In genomic region chr11:91011503-91011902, GRCh38 we compare ENCODE assay signal across 24 cellular contexts.
DNase-seq lines count a peak whose midpoint lies in the region; ATAC-seq, FAIRE-seq and TF ChIP-seq lines count a peak whose summit lies in the region.
"Had no signal": no experiment of that assay in that cellular context is flagged by ENCODE, and none has a peak within 500 bp of the region (broad histone marks: within the 10 kb centered on the region; RNA-seq: fewer than 3 reads in every experiment).

No MANE protein-coding gene starts in this region.

- H3K4me1 ChIP-seq in kidney (ENCODE audit: control insufficient read depth in 1 of 2, insufficient read depth in 1 of 2, low read depth in 1 of 2, low read length in 2 of 2) (no peaks in the 10 kb centered on the region), heart right ventricle (no peaks in the 10 kb centered on the region)
- H3K4me1 ChIP-seq: A549; BE2C; BLaER1 treated with 17β-estradiol and CSF1 and Interleukin-3, amounts not matched to agents 10 nM and 100 nM had no signal

- ATAC-seq in WTC11 (no peak), heart right ventricle (no peak), SK-N-SH treated with all-trans-retinoic acid at 6 μM for 48 hours (no peak)
- ATAC-seq: A549 had no signal

- H3K9me3 ChIP-seq in kidney (ENCODE audit: control insufficient read depth in 1 of 2, low read length in 2 of 2) (peaks cover 0 to 6% of the 10 kb centered on the region in 2 donors), heart right ventricle (peaks cover 0 to 24% (median 0%) of the 10 kb centered on the region in 11 donors)
- H3K9me3 ChIP-seq: A549, BE2C had no signal

- H3K36me3 ChIP-seq in kidney (ENCODE audit: control insufficient read depth in 1 of 2, insufficient read depth in 2 of 2, low read length in 2 of 2) (no peaks in the 10 kb centered on the region), heart right ventricle (no peaks in the 10 kb centered on the region)
- H3K36me3 ChIP-seq: BE2C; BLaER1 treated with 17β-estradiol and CSF1 and Interleukin-3, amounts not matched to agents 10 nM and 100 nM had no signal

- 71 to 91% methylated on average over 2 of the region's 2 CpGs for WGBS in heart right ventricle, 2 donors

- peak; percentile 58 for FAIRE-seq in A204.1 (lab: Jason Lieb, UNC)
- peak; percentile 85 for FAIRE-seq in kidney (lab: Jason Lieb, UNC)
- FAIRE-seq: A549, D721Med, GM12892, GM19239, H1 had no signal

- intact Hi-C loops in kidney (cut with DNase I) (no loop called here), heart right ventricle (cut with DNase I) (no loop called here)

- peaks cover 30% of the 10 kb centered on the region for H3K9me3 Mint-ChIP-seq in WTC11

- no peaks in the 10 kb centered on the region for H3K27me3 Mint-ChIP-seq in WTC11 (ENCODE audit: low read depth)
- H3K27me3 Mint-ChIP-seq: CD4-positive, alpha-beta T cell; CD8-positive, alpha-beta memory T cell had no signal

- no peak overlapping the region for H3K4me3 Mint-ChIP-seq in WTC11
- H3K4me3 Mint-ChIP-seq: CD14-positive monocyte; CD4-positive, alpha-beta T cell; CD8-positive, alpha-beta memory T cell had no signal

- H3K27me3 ChIP-seq in heart right ventricle: no peaks in the 10 kb centered on the region
- H3K27me3 ChIP-seq: BE2C; BLaER1 treated with 17β-estradiol and CSF1 and Interleukin-3, amounts not matched to agents 10 nM and 100 nM had no signal

- DNase-seq in WTC11 (ENCODE audit: low spot score) (no peak), kidney (no peak), heart right ventricle (no peak), T-helper 1 cell (no peak)
- DNase-seq: ACHN; AML-193; BE2C; CD4-positive, alpha-beta T cell; CD8-positive, alpha-beta memory T cell; DMS 273 treated with DMSO at 0.1 percent for 48 hours; DMS79; GM23248; H7; HCEC 1CT had no signal

- H3K4me3 ChIP-seq in kidney (ENCODE audit: low read length in 2 of 2) (no peak overlapping the region), heart right ventricle (no peak overlapping the region)
- H3K4me3 ChIP-seq: A549; BLaER1 treated with 17β-estradiol and CSF1 and Interleukin-3, amounts not matched to agents 10 nM and 100 nM; GM23248 had no signal

- H3K27ac ChIP-seq in kidney (ENCODE audit: low read depth in 2 of 2, low read length in 2 of 2): no peak overlapping the region
- no peak overlapping the region for H3K27ac ChIP-seq in heart right ventricle
- H3K27ac ChIP-seq: 22Rv1; A549; BLaER1 treated with 17β-estradiol and CSF1 and Interleukin-3, amounts not matched to agents 10 nM and 100 nM; GM23248 had no signal

- POLR2A ChIA-PET in WTC11 (lab: Charles Lee): no interaction called here

- H3K36me3 Mint-ChIP-seq in WTC11: peaks cover 4% of the 10 kb centered on the region
- H3K36me3 Mint-ChIP-seq: CD14-positive monocyte; CD8-positive, alpha-beta memory T cell had no signal

- peaks cover 3% of the 10 kb centered on the region; the same call in 1 of the 2 replicates for H3K4me1 Mint-ChIP-seq in WTC11
- H3K4me1 Mint-ChIP-seq: CD14-positive monocyte; CD8-positive, alpha-beta memory T cell had no signal

- no peak overlapping the region for H3K9ac ChIP-seq in kidney (ENCODE audit: low read length in 2 of 2)
- H3K9ac ChIP-seq: BLaER1 treated with 17β-estradiol and CSF1 and Interleukin-3, amounts not matched to agents 10 nM and 100 nM; GM23248 had no signal

- TF ChIP-seq CTCF in WTC11 (IDR thresholded peaks at IDR 0.05) (no peak), kidney (IDR thresholded peaks at IDR 0.05; ENCODE audit: borderline replicate concordance, extremely low read depth, insufficient read depth) (no peak), heart right ventricle (IDR thresholded peaks at IDR 0.05) (no peak)

- CTCF ChIA-PET in WTC11 (lab: Charles Lee): no interaction called here

- no peak overlapping the region for H3K27ac Mint-ChIP-seq in WTC11
- H3K27ac Mint-ChIP-seq: CD14-positive monocyte; CD4-positive, alpha-beta T cell; CD8-positive, alpha-beta memory T cell had no signal

TF ChIP-seq in WTC11, 78 proteins besides CTCF, POLR2A, EP300 and RAD21:
- TF ChIP-seq E2F4 (CRISPR knock-in tag; IDR thresholded peaks at IDR 0.05; ENCODE audit: borderline replicate concordance, low read depth): no peak
- TF ChIP-seq HMGA2 (CRISPR knock-in tag; IDR thresholded peaks at IDR 0.05): peak; percentile 90

TF ChIP-seq in SK-N-SH treated with all-trans-retinoic acid at 6 μM for 48 hours, 23 proteins besides CTCF, POLR2A, EP300 and RAD21:
- TF ChIP-seq ZFP3 (CRISPR knock-in tag; IDR thresholded peaks at IDR 0.05) (no peak), ZFP30 (CRISPR knock-in tag; IDR thresholded peaks at IDR 0.05) (no peak), ISL1 (CRISPR knock-in tag; IDR thresholded peaks at IDR 0.05) (no peak), TCF4 (CRISPR knock-in tag; IDR thresholded peaks at IDR 0.05; ENCODE audit: borderline replicate concordance) (no peak), CSDC2 (CRISPR knock-in tag; IDR thresholded peaks at IDR 0.05) (no peak), ZNF565 (CRISPR knock-in tag; conservative IDR thresholded peaks at IDR 0.05; ENCODE audit: low read depth) (no peak), ESRRG (CRISPR knock-in tag; IDR thresholded peaks at IDR 0.05) (no peak), CSRNP3 (CRISPR knock-in tag; IDR thresholded peaks at IDR 0.05) (no peak), ZNF8 (CRISPR knock-in tag; IDR thresholded peaks at IDR 0.05) (no peak), RARB (CRISPR knock-in tag; IDR thresholded peaks at IDR 0.05) (no peak), ZNF70 (CRISPR knock-in tag; IDR thresholded peaks at IDR 0.05) (no peak), OSR1 (CRISPR knock-in tag; IDR thresholded peaks at IDR 0.05) (no peak), BACH2 (CRISPR knock-in tag; IDR thresholded peaks at IDR 0.05; ENCODE audit: borderline replicate concordance) (no peak), TOX (CRISPR knock-in tag; IDR thresholded peaks at IDR 0.05; ENCODE audit: borderline replicate concordance) (no peak), POU6F1 (CRISPR knock-in tag; IDR thresholded peaks at IDR 0.05; ENCODE audit: borderline replicate concordance, low read depth) (no peak)
